ENCODE assay signal across 9 cellular contexts in genomic region chr20:41692479-41693135, GRCh38.
A peak's percentile ranks its signal among the peaks of the same experiment; 100 is the strongest.
DNase-seq lines count a peak whose midpoint lies in the region; ATAC-seq, FAIRE-seq and TF ChIP-seq lines count a peak whose summit lies in the region.
"Had no signal": no experiment of that assay in that cellular context is flagged by ENCODE, and none has a peak within 500 bp of the region (broad histone marks: within the 10 kb centered on the region; RNA-seq: fewer than 3 reads in every experiment).

No MANE protein-coding gene starts in this region.

- peaks cover 0 to 9% (median 1%) of the 10 kb centered on the region in 3 donors for H3K36me3 Mint-ChIP-seq in CD8-positive, alpha-beta memory T cell
- peaks cover 4% of the 10 kb centered on the region for H3K36me3 Mint-ChIP-seq in natural killer cell treated with Interleukin-12 subunit alpha and Interleukin-12 subunit beta and Interleukin-15 and Interleukin-18, amount 100 ng/mL, for 72 hours

- H3K9ac ChIP-seq in HUES48 (ENCODE audit: low read depth, low read length), result peak overlapping the region; percentile 73

- peak overlapping the region; percentile 75 for H3K4me3 ChIP-seq in CD8-positive, alpha-beta memory T cell (ENCODE audit: low read length)
- H3K4me3 ChIP-seq in HUES48 (ENCODE audit: low read depth, low read length) (peak overlapping the region; percentile 89), fibroblast of the aortic adventitia (ENCODE audit: low read depth, low read length) (peak overlapping the region; percentile 75)

- H3K27ac Mint-ChIP-seq in CD8-positive, alpha-beta memory T cell, result peak overlapping the region; percentile 77 to 98 (median 93)
- H3K27ac Mint-ChIP-seq in natural killer cell treated with Interleukin-12 subunit alpha and Interleukin-12 subunit beta and Interleukin-15 and Interleukin-18, amount 100 ng/mL, for 72 hours, result peak overlapping the region; percentile 83 to 93

- CTCF ChIA-PET in CD8-positive, alpha-beta memory T cell (lab: Charles Lee), result interaction anchor here (0.6 to 2.4 kb wide), 3 partner anchors 73 to 80 kb away, joined by 3 to 9 read pairs (median 3); partner anchors contain the start of gene CHD6

- no peaks in the 10 kb centered on the region for H3K27me3 ChIP-seq in CD8-positive, alpha-beta memory T cell (ENCODE audit: insufficient read depth, low read length, poor library complexity, severe bottlenecking)
- H3K27me3 ChIP-seq in HUES48 (ENCODE audit: control insufficient read depth, insufficient read depth, low read length), result no peaks in the 10 kb centered on the region

- peak; percentile 50 for ATAC-seq in GM21390 (IDR thresholded peaks at IDR 0.05; ENCODE audit: unreplicated experiment)
- ATAC-seq in natural killer cell treated with Interleukin-12 subunit alpha and Interleukin-12 subunit beta and Interleukin-15 and Interleukin-18, amount 100 ng/mL, for 72 hours, result peak; percentile 68 to 73

- FAIRE-seq in RCC 7860 (lab: Jason Lieb, UNC), result no peak
- FAIRE-seq: colon had no signal

- POLR2A ChIA-PET in CD8-positive, alpha-beta memory T cell (lab: Charles Lee), result interaction anchor here (0.9 to 3.1 kb wide), 2 partner anchors 60 to 75 kb away, joined by 3 to 40 read pairs; partner anchors contain the start of gene CHD6

- H3K27ac ChIP-seq in CD8-positive, alpha-beta memory T cell (ENCODE audit: low read depth, low read length), result peak overlapping the region; percentile 88
- peak overlapping the region; percentile 88 for H3K27ac ChIP-seq in HUES48 (ENCODE audit: low read depth, low read length)

- peak overlapping the region; percentile 87 to 98 (median 88) for H3K4me3 Mint-ChIP-seq in CD8-positive, alpha-beta memory T cell
- peak overlapping the region; percentile 97 for H3K4me3 Mint-ChIP-seq in natural killer cell treated with Interleukin-12 subunit alpha and Interleukin-12 subunit beta and Interleukin-15 and Interleukin-18, amount 100 ng/mL, for 72 hours

- H3K9me3 Mint-ChIP-seq in CD8-positive, alpha-beta memory T cell, result no peaks in the 10 kb centered on the region
- H3K9me3 Mint-ChIP-seq in natural killer cell treated with Interleukin-12 subunit alpha and Interleukin-12 subunit beta and Interleukin-15 and Interleukin-18, amount 100 ng/mL, for 72 hours, result peaks cover 4% of the 10 kb centered on the region

- H3K27me3 Mint-ChIP-seq in CD8-positive, alpha-beta memory T cell, result peaks cover 4 to 18% of the 10 kb centered on the region in 2 donors
- H3K27me3 Mint-ChIP-seq in natural killer cell treated with Interleukin-12 subunit alpha and Interleukin-12 subunit beta and Interleukin-15 and Interleukin-18, amount 100 ng/mL, for 72 hours, result peaks cover 0 to 6% of the 10 kb centered on the region in 2 donors

- H3K4me1 Mint-ChIP-seq in CD8-positive, alpha-beta memory T cell, result peaks cover 14 to 20% (median 16%) of the 10 kb centered on the region in 3 donors
- peaks cover 12 to 17% of the 10 kb centered on the region in 2 donors for H3K4me1 Mint-ChIP-seq in natural killer cell treated with Interleukin-12 subunit alpha and Interleukin-12 subunit beta and Interleukin-15 and Interleukin-18, amount 100 ng/mL, for 72 hours (ENCODE audit: low read depth in 2 of 2)

- H3K4me1 ChIP-seq in CD8-positive, alpha-beta memory T cell (ENCODE audit: insufficient read depth, low read length), result peaks cover 4% of the 10 kb centered on the region
- H3K4me1 ChIP-seq in HUES48 (ENCODE audit: control insufficient read depth, insufficient read depth, low read length), result peaks cover 22% of the 10 kb centered on the region

- DNase-seq in CD8-positive, alpha-beta memory T cell, result peak; percentile 59 to 83 (median 73)
- DNase-seq in RCC 7860 (ENCODE audit: low spot score), result peak; percentile 24
- peak; percentile 52 for DNase-seq in activated T-helper 9 cell treated with anti-CD3 and anti-CD28 coated beads, Interleukin-2, amount 50 U/mL, for 16 hours (ENCODE audit: low read depth)
- DNase-seq in fibroblast of the aortic adventitia (ENCODE audit: low read depth), result peak; percentile 73
- DNase-seq in natural killer cell treated with Interleukin-12 subunit alpha and Interleukin-12 subunit beta and Interleukin-15 and Interleukin-18, amount 100 ng/mL, for 72 hours (ENCODE audit: low spot score), result peak; percentile 76
- DNase-seq in stimulated activated naive CD4-positive, alpha-beta T cell treated with Interleukin-2 at 50 U/mL for 16 hours (lab: John Stamatoyannopoulos, UW), result peak; percentile 70

- H3K36me3 ChIP-seq in CD8-positive, alpha-beta memory T cell (ENCODE audit: insufficient read depth, low read length), result no peaks in the 10 kb centered on the region
- H3K36me3 ChIP-seq in HUES48 (ENCODE audit: control insufficient read depth, insufficient read depth, low read length), result no peaks in the 10 kb centered on the region

- no peaks in the 10 kb centered on the region for H3K9me3 ChIP-seq in CD8-positive, alpha-beta memory T cell (ENCODE audit: low read length)
- no peaks in the 10 kb centered on the region for H3K9me3 ChIP-seq in HUES48 (ENCODE audit: control insufficient read depth, insufficient read depth, low read length)

- TF ChIP-seq CTCF in fibroblast of the aortic adventitia (IDR thresholded peaks at IDR 0.05; ENCODE audit: insufficient read depth, low read length), result no peak

Comparison
In these comparisons a context has a peak if more than half of its experiments do, and no peak if none do; other contexts are left out.
1. Peak in every context shown above with its lines: DNase-seq, ATAC-seq, H3K4me3 ChIP-seq and H3K27ac ChIP-seq.
2. DNase-seq: peak in every context shown above with its lines; median percentile 76 in natural killer cell treated with Interleukin-12 subunit alpha and Interleukin-12 subunit beta and Interleukin-15 and Interleukin-18, amount 100 ng/mL, for 72 hours; 73 in CD8-positive, alpha-beta memory T cell; 73 in fibroblast of the aortic adventitia; 70 in stimulated activated naive CD4-positive, alpha-beta T cell treated with Interleukin-2 at 50 U/mL for 16 hours; 52 in activated T-helper 9 cell treated with anti-CD3 and anti-CD28 coated beads, Interleukin-2, amount 50 U/mL, for 16 hours; 24 in RCC 7860.